Comparison of ENCODE assay signal across 8 cellular contexts in genomic region chr19:5536982-5537579, GRCh38. TPM values are rescaled to one million over a fixed set of nuclear protein-coding genes. Genes with fewer than 3 reads are reported as not detected.
A peak's percentile ranks its signal among the peaks of the same experiment; 100 is the strongest.
DNase-seq lines count a peak whose midpoint lies in the region; ATAC-seq, FAIRE-seq and TF ChIP-seq lines count a peak whose summit lies in the region.
"Not testable (repeated sequence)": the region's sequence is repeated elsewhere in the genome, so short reads cannot be mapped to it uniquely, and the experiment has no call there.

No MANE protein-coding gene starts in this region.

- not testable (repeated sequence) for H3K27ac ChIP-seq in H1 (ENCODE audit: low read depth, low read length)
- H3K27ac ChIP-seq in heart right ventricle (peak overlapping the region in 8 of 10 donors; percentile 48 to 82 (median 68)), kidney (ENCODE audit: low read depth in 2 of 2, low read length in 2 of 2) (peak overlapping the region; percentile 48 to 71)

- not testable (repeated sequence) for H4K8ac ChIP-seq in H1 (ENCODE audit: extremely low read depth, insufficient read depth, low read length)

- TF ChIP-seq CTCF in H1 (IDR thresholded peaks at IDR 0.05; ENCODE audit: control extremely low read depth in 1 of 3, insufficient read depth in 1 of 3, low read depth in 1 of 3, low read length in 3 of 3); heart right ventricle (IDR thresholded peaks at IDR 0.05); kidney (IDR thresholded peaks at IDR 0.05; ENCODE audit: borderline replicate concordance, extremely low read depth, insufficient read depth); osteocyte (IDR thresholded peaks at IDR 0.05): not testable (repeated sequence)

- not testable (repeated sequence) for TF ChIP-seq POLR2A in H1 (IDR thresholded peaks at IDR 0.05; ENCODE audit: control extremely low read depth in 1 of 2, low read depth in 2 of 2, low read length in 2 of 2)

- H3K36me3 ChIP-seq in HAP-1 (replicated peaks); H1 (ENCODE audit: control insufficient read depth in 2 of 4, insufficient read depth in 4 of 4, low read length in 3 of 4); heart right ventricle; kidney (ENCODE audit: control insufficient read depth in 1 of 2, insufficient read depth in 2 of 2, low read length in 2 of 2): not testable (repeated sequence)

- H3K18ac ChIP-seq in H1 (ENCODE audit: extremely low read depth, low read length): peak overlapping the region; percentile 36

- not testable (repeated sequence) for H3K23me2 ChIP-seq in H1 (ENCODE audit: low read depth, low read length)

- not testable (repeated sequence) for H3K79me2 ChIP-seq in H1 (ENCODE audit: control insufficient read depth in 1 of 2, insufficient read depth in 2 of 2, low read length in 2 of 2)

- POLR2A ChIA-PET in H1 (lab: Charles Lee; ENCODE audit: partially characterized antibody): interaction anchor here (0.7 to 2.1 kb wide), 5 partner anchors 11 to 561 kb away, joined by 3 to 6 read pairs (median 3); no protein-coding TSS in a partner anchor

- not testable (repeated sequence) for H4K5ac ChIP-seq in H1 (ENCODE audit: insufficient read length, low read depth, low read length)

- in situ Hi-C loops in HAP-1 (cut with MboI; ENCODE audit: low sequenced_read_pairs): not testable (repeated sequence)

- H3K36me3 Mint-ChIP-seq in osteocyte (ENCODE audit: unreplicated experiment): not testable (repeated sequence)

- peak overlapping the region; percentile 47 for H3K27ac Mint-ChIP-seq in osteocyte (ENCODE audit: unreplicated experiment)

- not testable (repeated sequence) for H2AFZ ChIP-seq in H1 (ENCODE audit: low read length)

- H3K9me3 ChIP-seq in HAP-1 (peaks cover 15% of the 10 kb centered on the region), H1 (ENCODE audit: insufficient read depth in 2 of 2, low read depth in 1 of 2, low read length in 1 of 2) (peaks cover 6 to 12% of the 10 kb centered on the region in 2 experiments), heart right ventricle (peaks cover 0 to 30% (median 16%) of the 10 kb centered on the region in 11 donors), kidney (ENCODE audit: control insufficient read depth in 1 of 2, low read length in 2 of 2) (peaks cover 2 to 13% of the 10 kb centered on the region in 2 donors)

- H2BK20ac ChIP-seq in H1 (ENCODE audit: low read length): 0 out of 2 replicates have a peak overlapping the region, but pooled peaks have one; percentile 61

- not testable (repeated sequence) for H3K27me3 Mint-ChIP-seq in osteocyte (ENCODE audit: unreplicated experiment)

- H4K91ac ChIP-seq in H1 (replicated peaks; ENCODE audit: insufficient read length, low read length): not testable (repeated sequence)

- peak overlapping the region; percentile 18; the same call in 1 of the 2 replicates for H3K4me3 ChIP-seq in HAP-1
- peak overlapping the region in 3 of 4 experiments; percentile 19 to 41 (median 29); a peak in 4 of 8 replicates for H3K4me3 ChIP-seq in H1 (ENCODE audit: extremely low read depth in 1 of 4, insufficient read depth in 2 of 4, low read depth in 3 of 4, low read length in 4 of 4)
- peak overlapping the region in 2 of 10 donors; percentile 20 to 27 for H3K4me3 ChIP-seq in heart right ventricle
- not testable (repeated sequence) for H3K4me3 ChIP-seq in kidney (ENCODE audit: low read length in 2 of 2)

- not testable (repeated sequence) for H3K79me1 ChIP-seq in H1 (ENCODE audit: low read depth, low read length)

- H2BK120ac ChIP-seq in H1 (replicated peaks; ENCODE audit: low read depth, low read length): not testable (repeated sequence)

- intact Hi-C loops in heart right ventricle (cut with DNase I); kidney (cut with DNase I): not testable (repeated sequence)

- peaks cover 16% of the 10 kb centered on the region for H3K4me1 ChIP-seq in HAP-1
- peaks cover 2 to 15% (median 13%) of the 10 kb centered on the region in 4 experiments for H3K4me1 ChIP-seq in H1 (replicated peaks in 1 of 4; ENCODE audit: control insufficient read depth in 3 of 4, insufficient read depth in 4 of 4, low read length in 3 of 4)
- peaks cover 0 to 34% (median 12%) of the 10 kb centered on the region in 9 donors for H3K4me1 ChIP-seq in heart right ventricle
- peaks cover 6 to 16% of the 10 kb centered on the region in 2 donors for H3K4me1 ChIP-seq in kidney (ENCODE audit: control insufficient read depth in 1 of 2, insufficient read depth in 1 of 2, low read depth in 1 of 2, low read length in 2 of 2)

- peak overlapping the region; percentile 90; the same call in 1 of the 2 replicates for H2BK12ac ChIP-seq in H1 (ENCODE audit: low read depth, low read length)

- CTCF ChIA-PET in H1 (lab: Charles Lee; ENCODE audit: partially characterized antibody): interaction anchor here (0.6 to 16.7 kb wide), 10 partner anchors 10 to 1144 kb away, joined by 3 to 206 read pairs (median 9); no protein-coding TSS in a partner anchor

- peak overlapping the region; percentile 50 to 68 for H3K4me2 ChIP-seq in H1 (ENCODE audit: insufficient read depth in 1 of 2, low read depth in 2 of 2, low read length in 2 of 2)

- not testable (repeated sequence) for TF ChIP-seq RAD21 in H1 (IDR thresholded peaks at IDR 0.05 in 1 of 2, conservative IDR thresholded peaks at IDR 0.05 in 1 of 2; ENCODE audit: low read depth in 2 of 2, low read length in 2 of 2)

- H3K4me1 Mint-ChIP-seq in osteocyte (ENCODE audit: unreplicated experiment): not testable (repeated sequence)

- H3K27me3 ChIP-seq in HAP-1 (ENCODE audit: low read depth); H1 (replicated peaks in 1 of 4; ENCODE audit: control insufficient read depth in 3 of 4, extremely low read depth in 1 of 4, insufficient read depth in 3 of 4, low read length in 3 of 4): not testable (repeated sequence)
- peaks cover 0 to 37% (median 12%) of the 10 kb centered on the region in 7 donors for H3K27me3 ChIP-seq in heart right ventricle

- peak overlapping the region in 1 of 4 experiments; percentile 26; a peak in 2 of 7 replicates for H3K9ac ChIP-seq in H1 (replicated peaks in 1 of 4; ENCODE audit: extremely low read depth in 1 of 4, low read depth in 3 of 4, low read length in 3 of 4)
- not testable (repeated sequence) for H3K9ac ChIP-seq in kidney (ENCODE audit: low read length in 2 of 2)

- not testable (repeated sequence) for H3K23ac ChIP-seq in H1 (ENCODE audit: insufficient read length)

- not testable (repeated sequence) for H2BK5ac ChIP-seq in H1 (ENCODE audit: low read depth, low read length)

- not testable (repeated sequence) for ATAC-seq in heart right ventricle

- H3K4ac ChIP-seq in H1 (replicated peaks; ENCODE audit: insufficient read length, low read depth, low read length): not testable (repeated sequence)

- H3K14ac ChIP-seq in H1 (ENCODE audit: insufficient read length): not testable (repeated sequence)

- TF ChIP-seq EP300 in H1 (IDR thresholded peaks at IDR 0.05; ENCODE audit: borderline replicate concordance in 1 of 2, low read depth in 2 of 2, low read length in 2 of 2): not testable (repeated sequence)

- H4K20me1 ChIP-seq in H1 (replicated peaks in 1 of 2; ENCODE audit: control insufficient read depth in 1 of 2, insufficient read depth in 2 of 2, low read length in 2 of 2): not testable (repeated sequence)

- 55% methylated on average over 7 of the region's 12 CpGs; no CpG with 5 or more reads in 1 of the 2 experiments for WGBS in H1 (ENCODE audit: extremely low coverage in 1 of 2, insufficient coverage in 1 of 2, insufficient read length in 1 of 2, insufficient replicate concordance in 2 of 2, low coverage in 1 of 2, low lambda C conversion rate in 2 of 2, missing lambda C conversion rate in 1 of 2), 2 experiments
- WGBS in heart right ventricle, 2 donors: 49 to 53% methylated on average over 12 of the region's 12 CpGs

- not testable (repeated sequence) for H3K9me3 Mint-ChIP-seq in osteocyte (ENCODE audit: unreplicated experiment)

- not testable (repeated sequence) for H2AK5ac ChIP-seq in H1 (ENCODE audit: low read depth, low read length)

- DNase-seq in A172 (ENCODE audit: low spot score) (peak; percentile 80), NCI-H226 (peak; percentile 55), amniotic epithelial cell (ENCODE audit: low read depth) (peak; percentile 38)
- DNase-seq in HAP-1 (ENCODE audit: low spot score in 2 of 2); H1 (ENCODE audit: low read depth in 1 of 2, low spot score in 2 of 2); heart right ventricle; kidney; osteocyte (ENCODE audit: extremely low spot score, unreplicated experiment): not testable (repeated sequence)

- not testable (repeated sequence) for H3K4me3 Mint-ChIP-seq in osteocyte (ENCODE audit: unreplicated experiment)

- H3K56ac ChIP-seq in H1 (replicated peaks; ENCODE audit: insufficient read length, low read depth, low read length): not testable (repeated sequence)

- peak overlapping the region; percentile 97; the same call in 1 of the 2 replicates for H2BK15ac ChIP-seq in H1 (ENCODE audit: low read length)

- FAIRE-seq in H1 (lab: Jason Lieb, UNC); kidney (lab: Jason Lieb, UNC): not testable (repeated sequence)

RNA-seq across cellular contexts. Expression of gene TINCR, which starts 30.7 kb away (rescaled TPM):
- 0.50 and 1.8 TPM in 2 replicates for total RNA-seq in A172 (2014; rRNA removed; shearing (Covaris generic))
- total RNA-seq in H1 (2021; fragmentation: NEBNext Ultra II Directional; extraction: Animal tissue kit (Norgen Biotek cat#: 25700)): 0.48 and 0.52 TPM in 2 replicates
- 1.2 and 1.4 TPM in 2 replicates for polyA plus RNA-seq in H1 (2011; rRNA removed)
- 1.1 TPM for polyA plus RNA-seq in H1 (2011; cell fraction: cytosol; rRNA removed)
- polyA plus RNA-seq in H1 (2011; cell fraction: nucleus; rRNA removed): 0.86 TPM
- polyA plus RNA-seq in H1 (2012, experiment 1 of 2): 0.29 to 0.72 TPM (median 0.65 TPM) in 4 replicates
- 0.77 TPM for polyA plus RNA-seq in H1 (2012, experiment 2 of 2)
- polyA plus RNA-seq in H1 (2013, experiment 1 of 2): 0.30 TPM
- polyA plus RNA-seq in H1 (2013, experiment 2 of 2): 0.48 TPM
- 0.27 and 0.38 TPM in 2 replicates for polyA minus RNA-seq in H1 (2011; rRNA and poly(A)+ RNA removed)
- 0.95 TPM for polyA minus RNA-seq in H1 (2011; cell fraction: cytosol; rRNA and poly(A)+ RNA removed)
- polyA minus RNA-seq in H1 (2011; cell fraction: nucleus; rRNA and poly(A)+ RNA removed): not detected
- under 1 TPM in 7 of 10 donors, not detected in 3; 0.07 to 0.68 (median 0.27) TPM for total RNA-seq in heart right ventricle
- under 1 TPM in 1 of 2 donors, not detected in 1; 0.14 TPM for polyA plus RNA-seq in heart right ventricle
- 0.94 TPM for total RNA-seq in kidney
- polyA plus RNA-seq in kidney (ENCODE audit: insufficient read depth, low read depth, low replicate concordance): 2.2 TPM
- total RNA-seq in osteocyte: 13.5 and 16.4 TPM in 2 replicates
